In the genomic region with DNA sequence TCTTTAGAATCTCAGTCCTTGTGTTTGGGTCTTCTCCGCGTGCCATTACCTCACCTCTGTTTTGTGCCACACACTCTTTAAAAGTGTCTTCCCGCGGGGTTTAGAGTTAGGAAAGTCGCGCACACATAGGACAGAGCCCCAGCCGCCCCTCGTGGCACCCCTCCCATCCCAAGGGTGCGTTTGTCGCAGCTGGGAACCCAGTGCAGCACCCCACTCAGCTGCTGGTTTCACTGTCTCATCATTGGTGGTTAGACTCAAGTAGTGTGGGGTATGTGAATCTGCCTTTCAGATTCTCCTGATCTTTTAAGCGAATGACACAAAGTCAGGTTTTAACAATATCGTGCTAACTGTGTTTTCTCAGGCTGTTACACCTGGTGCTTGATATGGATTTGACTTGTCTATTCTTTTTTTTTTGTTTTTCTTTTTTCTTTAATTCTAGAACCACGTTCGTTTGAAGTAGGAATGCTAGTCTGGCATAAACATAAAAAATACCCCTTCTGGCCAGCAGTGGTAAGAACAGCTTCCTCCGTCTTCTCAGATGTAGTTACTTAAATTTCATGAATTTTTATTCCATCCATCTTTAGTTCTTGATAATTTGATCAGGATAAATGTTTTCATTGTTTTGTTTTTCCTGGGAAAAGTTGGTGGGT, we compare ENCODE assay signal across 10 cellular contexts. TPM values are rescaled to one million over a fixed set of nuclear protein-coding genes. Genes with fewer than 3 reads are reported as not detected.
DNase-seq lines count a peak whose midpoint lies in the region; ATAC-seq and TF ChIP-seq lines count a peak whose summit lies in the region.
"Had no signal": no experiment of that assay in that cellular context is flagged by ENCODE, and none has a peak within 500 bp of the region (broad histone marks: within the 10 kb centered on the region; RNA-seq: fewer than 3 reads in every experiment).

No MANE protein-coding gene starts in this region.

- POLR2A ChIA-PET in CD8-positive, alpha-beta memory T cell (lab: Charles Lee), result interaction anchor here (1.3 kb wide), 1 partner anchor 95 kb away, joined by 4 read pairs; no protein-coding TSS in a partner anchor
- POLR2A ChIA-PET in HEK293 (lab: Yijun Ruan, JAX), result no interaction called here

- H3K4me3 ChIP-seq in CD8-positive, alpha-beta memory T cell (ENCODE audit: low read length), result no peak overlapping the region
- H3K4me3 ChIP-seq in HEK293 (ENCODE audit: low read depth, low read length), result no peak overlapping the region

- no peaks in the 10 kb centered on the region for H3K9me3 Mint-ChIP-seq in CD8-positive, alpha-beta memory T cell
- H3K9me3 Mint-ChIP-seq in activated naive CD8-positive, alpha-beta T cell (ENCODE audit: low read depth), result no peaks in the 10 kb centered on the region
- H3K9me3 Mint-ChIP-seq in nephron, result no peaks in the 10 kb centered on the region

- peaks cover 4% of the 10 kb centered on the region for H3K36me3 ChIP-seq in CD8-positive, alpha-beta memory T cell (ENCODE audit: insufficient read depth, low read length)
- peaks cover 0 to 89% of the 10 kb centered on the region in 2 experiments; a peak in 2 of 3 replicates for H3K36me3 ChIP-seq in HEK293 (ENCODE audit: control insufficient read depth in 2 of 2, insufficient read depth in 1 of 2, low read length in 2 of 2)

- no peaks in the 10 kb centered on the region for H3K9me3 ChIP-seq in CD8-positive, alpha-beta memory T cell (ENCODE audit: low read length)
- H3K9me3 ChIP-seq in HEK293 (ENCODE audit: control insufficient read depth, insufficient read depth, low read depth, low read length), result no peaks in the 10 kb centered on the region

- CTCF ChIA-PET in CD8-positive, alpha-beta memory T cell (lab: Charles Lee), result interaction anchor here (2.0 kb wide), 1 partner anchor 120 kb away, joined by 4 read pairs; no protein-coding TSS in a partner anchor
- CTCF ChIA-PET in HEK293 (lab: Yijun Ruan, JAX), result interaction anchor here (1.0 kb wide), 1 partner anchor 48 kb away, joined by 3 read pairs; no protein-coding TSS in a partner anchor

- peak in 1 of 5 donors; percentile 53 for DNase-seq in CD8-positive, alpha-beta memory T cell
- DNase-seq in HUDEP-2 (lab: John Stamatoyannopoulos, UW; ENCODE audit: unreplicated experiment in 76 of 76) (no peak), C1 segment of cervical spinal cord (lab: John Stamatoyannopoulos, UW) (no peak), left lobe of liver (ENCODE audit: low spot score) (no peak)
- DNase-seq: Karpas-422, SHP77 had no signal

- H3K27ac ChIP-seq in CD8-positive, alpha-beta memory T cell (ENCODE audit: low read depth, low read length), result no peak overlapping the region
- no peak overlapping the region for H3K27ac ChIP-seq in HEK293 (ENCODE audit: extremely low read depth, low read depth, low read length)

- H3K27ac Mint-ChIP-seq in CD8-positive, alpha-beta memory T cell, result peak overlapping the region; percentile 29 to 90 (median 80)
- H3K27ac Mint-ChIP-seq in activated naive CD8-positive, alpha-beta T cell, result peak overlapping the region; percentile 72
- H3K27ac Mint-ChIP-seq in nephron, result peak overlapping the region in 2 of 3 experiments; percentile 74 to 88

- H3K4me1 ChIP-seq in CD8-positive, alpha-beta memory T cell (ENCODE audit: insufficient read depth, low read length), result peaks cover 13% of the 10 kb centered on the region
- peaks cover 14% of the 10 kb centered on the region for H3K4me1 ChIP-seq in HEK293 (ENCODE audit: control insufficient read depth, insufficient read depth, low read length)

- peaks cover 0 to 2% of the 10 kb centered on the region in 2 donors for H3K27me3 Mint-ChIP-seq in CD8-positive, alpha-beta memory T cell
- no peaks in the 10 kb centered on the region for H3K27me3 Mint-ChIP-seq in activated naive CD8-positive, alpha-beta T cell
- H3K27me3 Mint-ChIP-seq in nephron (ENCODE audit: low read depth), result no peaks in the 10 kb centered on the region

- TF ChIP-seq CTCF in HEK293 (tag by site-specific recombination; IDR thresholded peaks at IDR 0.05), result no peak
- TF ChIP-seq CTCF in nephron (IDR thresholded peaks at IDR 0.05; ENCODE audit: unreplicated experiment in 3 of 3), result peak; percentile 36 to 47 (median 40)

- H3K27me3 ChIP-seq in CD8-positive, alpha-beta memory T cell (ENCODE audit: insufficient read depth, low read length, poor library complexity, severe bottlenecking), result no peaks in the 10 kb centered on the region

- peaks cover 4 to 58% (median 11%) of the 10 kb centered on the region in 3 donors for H3K36me3 Mint-ChIP-seq in CD8-positive, alpha-beta memory T cell
- peaks cover 5% of the 10 kb centered on the region for H3K36me3 Mint-ChIP-seq in activated naive CD8-positive, alpha-beta T cell
- H3K36me3 Mint-ChIP-seq in nephron (ENCODE audit: low read depth), result peaks cover 75% of the 10 kb centered on the region

- ATAC-seq in GM21360 (IDR thresholded peaks at IDR 0.05; ENCODE audit: unreplicated experiment) (no peak), left lobe of liver (no peak)

- peak overlapping the region; percentile 56 to 82 (median 73) for H3K4me3 Mint-ChIP-seq in CD8-positive, alpha-beta memory T cell
- H3K4me3 Mint-ChIP-seq in activated naive CD8-positive, alpha-beta T cell, result peak overlapping the region; percentile 79
- peak overlapping the region in 2 of 3 experiments; percentile 26 to 41 for H3K4me3 Mint-ChIP-seq in nephron

- peaks cover 19 to 30% (median 29%) of the 10 kb centered on the region in 3 donors for H3K4me1 Mint-ChIP-seq in CD8-positive, alpha-beta memory T cell
- peaks cover 33% of the 10 kb centered on the region for H3K4me1 Mint-ChIP-seq in activated naive CD8-positive, alpha-beta T cell (ENCODE audit: low read depth)
- peaks cover 42% of the 10 kb centered on the region for H3K4me1 Mint-ChIP-seq in nephron

TF ChIP-seq in HEK293, 187 proteins besides CTCF, POLR2A, EP300 and RAD21:
- TF ChIP-seq KLF7 (tag by site-specific recombination; IDR thresholded peaks at IDR 0.05; ENCODE audit: borderline replicate concordance) (no peak), ZNF239 (tag by site-specific recombination; IDR thresholded peaks at IDR 0.05) (no peak), ZNF660 (tag by site-specific recombination; IDR thresholded peaks at IDR 0.05) (0 out of 2 replicates have a peak, but pooled peaks have one; percentile 19)

RNA-seq across cellular contexts. Expression of a gene that starts 19.5 kb away (rescaled TPM):
- 100 to 1,000 TPM; 102 to 104 TPM for total RNA-seq in CD8-positive, alpha-beta memory T cell
- 207 TPM for polyA plus RNA-seq in CD8-positive, alpha-beta memory T cell
- total RNA-seq in left lobe of liver, result 105 TPM

RNA-seq across cellular contexts. Expression of a gene that starts 37.1 kb away (rescaled TPM):
- 10 to 100 TPM; 29.0 to 29.5 TPM for total RNA-seq in CD8-positive, alpha-beta memory T cell
- 20.4 TPM for polyA plus RNA-seq in CD8-positive, alpha-beta memory T cell
- total RNA-seq in left lobe of liver, result 214 TPM

RNA-seq across cellular contexts. Expression of a gene that starts 43.2 kb away (rescaled TPM):
- 100 to 1,000 TPM; 253 TPM for total RNA-seq in CD8-positive, alpha-beta memory T cell
- 7.7 TPM for polyA plus RNA-seq in CD8-positive, alpha-beta memory T cell
- total RNA-seq in left lobe of liver, result 48.1 TPM
